Comparison of ENCODE assay signal across 25 cellular contexts in the genomic region with DNA sequence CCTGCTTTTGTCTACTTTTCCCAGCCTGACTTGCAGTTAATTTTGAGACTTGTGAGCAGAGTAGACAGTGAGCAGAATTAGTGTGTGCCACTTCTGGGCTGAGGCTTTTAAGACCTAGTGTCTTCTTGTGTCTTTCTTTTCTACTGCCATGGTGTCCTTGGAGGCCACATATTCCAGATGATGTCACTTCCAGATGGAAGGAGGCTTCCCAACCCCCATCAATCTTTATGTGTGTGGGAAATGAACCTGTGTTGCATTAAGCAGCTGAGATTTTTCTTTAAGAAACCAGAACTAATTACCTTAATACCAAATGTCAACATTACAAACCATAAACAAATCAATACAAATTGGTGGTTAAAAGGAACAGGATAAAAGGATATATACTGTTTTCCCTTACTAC.
"Had no signal": no experiment of that assay in that cellular context is flagged by ENCODE, and none has a peak within 500 bp of the region (broad histone marks: within the 10 kb centered on the region; RNA-seq: fewer than 3 reads in every experiment).

No MANE protein-coding gene starts in this region.

- H3K36me3 Mint-ChIP-seq: immature natural killer cell; naive thymus-derived CD8-positive, alpha-beta T cell; stimulated activated naive B cell treated with anti-CD40 and anti-IgM and Interleukin-4, amounts not matched to agents 10 μg/mL and 1 μg/mL and 100 μg/mL, for 72 hours had no signal

- H3K4me1 ChIP-seq: esophagus muscularis mucosa, foreskin keratinocyte, gastroesophageal sphincter, left ventricle myocardium inferior, lower lobe of right lung, pancreas, right lobe of liver, transverse colon, vagina had no signal

- H3K9me3 Mint-ChIP-seq: nephron progenitor cell had no signal

- H3K27ac Mint-ChIP-seq: immature natural killer cell; naive thymus-derived CD8-positive, alpha-beta T cell; nephron progenitor cell; stimulated activated naive B cell treated with anti-CD40 and anti-IgM and Interleukin-4, amounts not matched to agents 10 μg/mL and 1 μg/mL and 100 μg/mL, for 72 hours; stimulated activated naive CD8-positive, alpha-beta T cell treated with anti-CD3 and anti-CD28 coated beads, Interleukin-15, Interleukin-2, amounts not matched to agents 100 ng/mL and 50 ng/mL, for 24 hours had no signal

- H3K27me3 ChIP-seq: esophagus muscularis mucosa, foreskin keratinocyte, gastroesophageal sphincter, neutrophil, pancreas, right lobe of liver, transverse colon, vagina had no signal

- H3K4me3 Mint-ChIP-seq: immature natural killer cell; naive thymus-derived CD8-positive, alpha-beta T cell; nephron progenitor cell; stimulated activated naive B cell treated with anti-CD40 and anti-IgM and Interleukin-4, amounts not matched to agents 10 μg/mL and 1 μg/mL and 100 μg/mL, for 72 hours; stimulated activated naive CD8-positive, alpha-beta T cell treated with anti-CD3 and anti-CD28 coated beads, Interleukin-15, Interleukin-2, amounts not matched to agents 100 ng/mL and 50 ng/mL, for 24 hours had no signal

- ATAC-seq: foreskin keratinocyte; gastroesophageal sphincter; left colon; lower lobe of right lung; naive thymus-derived CD8-positive, alpha-beta T cell; pancreas; right lobe of liver; stimulated activated naive B cell treated with anti-CD40 and anti-IgM and Interleukin-4, amounts not matched to agents 10 μg/mL and 1 μg/mL and 100 μg/mL, for 72 hours had no signal

- H3K36me3 ChIP-seq: esophagus muscularis mucosa, gastroesophageal sphincter, left ventricle myocardium inferior, lower lobe of right lung, neutrophil, pancreas, right lobe of liver, transverse colon, vagina had no signal

- H3K27ac ChIP-seq: coronary artery, esophagus muscularis mucosa, foreskin keratinocyte, gastroesophageal sphincter, left ventricle myocardium inferior, lower lobe of right lung, neutrophil, pancreas, right lobe of liver, transverse colon, vagina had no signal

- H3K4me1 Mint-ChIP-seq: immature natural killer cell; naive thymus-derived CD8-positive, alpha-beta T cell; nephron progenitor cell; stimulated activated naive B cell treated with anti-CD40 and anti-IgM and Interleukin-4, amounts not matched to agents 10 μg/mL and 1 μg/mL and 100 μg/mL, for 72 hours had no signal

- H3K27me3 Mint-ChIP-seq: naive thymus-derived CD8-positive, alpha-beta T cell; stimulated activated naive B cell treated with anti-CD40 and anti-IgM and Interleukin-4, amounts not matched to agents 10 μg/mL and 1 μg/mL and 100 μg/mL, for 72 hours; stimulated activated naive CD8-positive, alpha-beta T cell treated with anti-CD3 and anti-CD28 coated beads, Interleukin-15, Interleukin-2, amounts not matched to agents 100 ng/mL and 50 ng/mL, for 24 hours had no signal

- H3K9me3 ChIP-seq: esophagus muscularis mucosa, lower lobe of right lung, neutrophil, pancreas, right lobe of liver, transverse colon, vagina had no signal

- DNase-seq: dermis blood vessel endothelial cell; effector memory CD4-positive, alpha-beta T cell; foreskin keratinocyte; hypothalamus; immature natural killer cell; islet precursor cell; kidney glomerular epithelial cell; left colon; left ventricle myocardium inferior; lower lobe of right lung; naive thymus-derived CD8-positive, alpha-beta T cell; nephron progenitor cell; pancreas; right lobe of liver; small intestine; stimulated activated CD4-positive, alpha-beta T cell treated with anti-CD3 and anti-CD28 coated beads, Interleukin-15, amount 100 ng/mL, for 24 hours; stimulated activated CD4-positive, alpha-beta T cell treated with anti-CD3 and anti-CD28 coated beads, Interleukin-2, amount 100 ng/mL, for 48 hours; stimulated activated naive B cell treated with anti-CD40 and anti-IgM and Interleukin-4, amounts not matched to agents 10 μg/mL and 1 μg/mL and 100 μg/mL, for 72 hours; transverse colon had no signal

- H3K4me3 ChIP-seq: coronary artery, esophagus muscularis mucosa, gastroesophageal sphincter, left ventricle myocardium inferior, lower lobe of right lung, pancreas, right lobe of liver, transverse colon, vagina had no signal
